Comparison of ENCODE assay signal across 21 cellular contexts in the genomic region with DNA sequence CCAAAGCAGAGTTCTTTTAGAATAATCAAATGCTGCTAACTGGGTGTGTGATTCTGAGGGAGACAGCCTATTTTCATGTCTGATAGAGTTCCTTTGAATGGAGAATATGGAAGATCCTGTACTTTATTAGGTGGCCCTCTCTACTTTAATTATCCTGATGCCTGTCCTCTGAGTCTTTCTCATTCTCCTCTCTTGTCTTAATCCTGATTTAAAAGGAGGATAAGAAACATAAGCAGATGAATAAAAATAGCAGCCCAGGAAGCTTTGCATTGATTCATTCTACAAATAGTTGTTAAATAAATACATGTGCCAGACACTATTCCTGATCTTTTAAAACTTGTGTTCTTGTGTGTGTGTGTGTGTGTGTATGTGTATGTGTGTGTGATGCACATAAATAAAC.
DNase-seq lines count a peak whose midpoint lies in the region; ATAC-seq and TF ChIP-seq lines count a peak whose summit lies in the region.
"Had no signal": no experiment of that assay in that cellular context is flagged by ENCODE, and none has a peak within 500 bp of the region (broad histone marks: within the 10 kb centered on the region; RNA-seq: fewer than 3 reads in every experiment).

No MANE protein-coding gene starts in this region.

- peaks cover 9% of the 10 kb centered on the region; the same call in 2 of the 3 replicates for H3K36me3 Mint-ChIP-seq in GM23338 (ENCODE audit: low read depth)
- H3K36me3 Mint-ChIP-seq: activated naive CD4-positive, alpha-beta T cell treated with anti-CD3 and anti-CD28 coated beads, Interleukin-2, amount 10 ng/mL, durations not matched to agents 7 days and 5 days had no signal

- H3K27me3 ChIP-seq in GM23338 (ENCODE audit: insufficient read depth) = no peaks in the 10 kb centered on the region
- H3K27me3 ChIP-seq in adipocyte (replicated peaks; ENCODE audit: control insufficient read depth, insufficient read depth, low read length) = no peaks in the 10 kb centered on the region
- no peaks in the 10 kb centered on the region for H3K27me3 ChIP-seq in iPS-20b (ENCODE audit: insufficient read depth, low read length)
- no peaks in the 10 kb centered on the region for H3K27me3 ChIP-seq in skeletal muscle tissue (ENCODE audit: control insufficient read depth in 3 of 3, insufficient read depth in 3 of 3, low read length in 3 of 3)
- H3K27me3 ChIP-seq: colonic mucosa had no signal

- no peak for ATAC-seq in GM23338
- no peak for ATAC-seq in HG03025 (IDR thresholded peaks at IDR 0.05; ENCODE audit: low FRiP score, unreplicated experiment)
- no peak for ATAC-seq in HG03571 (IDR thresholded peaks at IDR 0.05; ENCODE audit: unreplicated experiment)
- ATAC-seq: activated CD4-positive, CD25-positive, alpha-beta regulatory T cell treated with anti-CD3 and anti-CD28 coated beads, Interleukin-2, amount 50 U/mL, for 24 hours; activated T-cell treated with anti-CD3 and anti-CD28 coated beads, Interleukin-2, amount 50 U/mL, for 4 hours; mucosa of descending colon had no signal

- H3K9ac ChIP-seq in adipocyte (ENCODE audit: low read length) = peak overlapping the region; percentile 21
- H3K9ac ChIP-seq in iPS-20b (ENCODE audit: low read depth, low read length) = peak overlapping the region; percentile 1; the same call in 1 of the 2 replicates
- no peak overlapping the region for H3K9ac ChIP-seq in skeletal muscle tissue (ENCODE audit: low read depth in 1 of 3, low read length in 3 of 3)

- H3K9me3 ChIP-seq in adipocyte (ENCODE audit: control insufficient read depth, low read length) (no peaks in the 10 kb centered on the region), iPS-20b (ENCODE audit: insufficient read depth, low read depth, low read length) (no peaks in the 10 kb centered on the region), skeletal muscle tissue (ENCODE audit: control insufficient read depth in 3 of 3, low read length in 3 of 3) (no peaks in the 10 kb centered on the region)
- H3K9me3 ChIP-seq: colonic mucosa, mucosa of descending colon had no signal

- peaks cover 37% of the 10 kb centered on the region for H3K4me1 Mint-ChIP-seq in GM23338
- H3K4me1 Mint-ChIP-seq: activated naive CD4-positive, alpha-beta T cell treated with anti-CD3 and anti-CD28 coated beads, Interleukin-2, amount 10 ng/mL, durations not matched to agents 7 days and 5 days had no signal

- no peak for TF ChIP-seq CTCF in GM23338 (conservative IDR thresholded peaks at IDR 0.05; ENCODE audit: low read depth in 2 of 2)

- 0 out of 2 replicates have a peak overlapping the region, but pooled peaks have one; percentile 16 for H3K4me2 ChIP-seq in GM23338

- peak overlapping the region; percentile 85; the same call in 1 of the 2 replicates for H3K27ac Mint-ChIP-seq in GM23338
- H3K27ac Mint-ChIP-seq: activated naive CD4-positive, alpha-beta T cell treated with anti-CD3 and anti-CD28 coated beads, Interleukin-2, amount 10 ng/mL, durations not matched to agents 7 days and 5 days had no signal

- no peaks in the 10 kb centered on the region for H3K79me2 ChIP-seq in GM23338 (replicated peaks; ENCODE audit: insufficient read depth)

- no peaks in the 10 kb centered on the region for H3K27me3 Mint-ChIP-seq in GM23338 (ENCODE audit: insufficient read depth, low read depth, poor library complexity)
- H3K27me3 Mint-ChIP-seq: activated naive CD4-positive, alpha-beta T cell treated with anti-CD3 and anti-CD28 coated beads, Interleukin-2, amount 10 ng/mL, durations not matched to agents 7 days and 5 days had no signal

- H3K9me2 ChIP-seq in GM23338 (ENCODE audit: insufficient read depth) = peaks cover 5% of the 10 kb centered on the region; the same call in 1 of the 2 replicates

- DNase-seq in GM23338 (ENCODE audit: low spot score) = no peak
- DNase-seq in adipocyte (ENCODE audit: low read depth) = peak; percentile 39
- no peak for DNase-seq in NCI-H748 treated with DMSO at 0.1 percent for 48 hours (lab: John Stamatoyannopoulos, UW)
- no peak for DNase-seq in NCI-H2081 treated with DMSO at 0.1 percent for 48 hours (lab: John Stamatoyannopoulos, UW)
- DNase-seq: activated naive CD4-positive, alpha-beta T cell treated with anti-CD3 and anti-CD28 coated beads, Interleukin-2, amount 10 ng/mL, durations not matched to agents 7 days and 5 days; activated T-cell treated with anti-CD3 and anti-CD28 coated beads, Interleukin-2, amount 50 U/mL, for 4 hours; AML-193; colonic mucosa; DMS79; mucosa of descending colon; NCI-H146; NCI-H2227 treated with DMSO at 0.1 percent for 48 hours; stimulated activated CD4-positive, alpha-beta T cell treated with anti-CD3 and anti-CD28 coated beads, Interleukin-2, amount 100 ng/mL, for 24 hours; stimulated activated naive CD4-positive, alpha-beta T cell treated with Interleukin-2 at 50 U/mL for 16 hours; T-helper 9 cell; trophoblast cell had no signal

- H3K36me3 ChIP-seq in GM23338 (ENCODE audit: insufficient read depth) = no peaks in the 10 kb centered on the region
- H3K36me3 ChIP-seq in adipocyte (ENCODE audit: control insufficient read depth, insufficient read depth, low read length, severe bottlenecking) = no peaks in the 10 kb centered on the region
- no peaks in the 10 kb centered on the region for H3K36me3 ChIP-seq in iPS-20b (ENCODE audit: insufficient read depth, low read depth, low read length)
- no peaks in the 10 kb centered on the region for H3K36me3 ChIP-seq in skeletal muscle tissue (ENCODE audit: control insufficient read depth in 3 of 3, insufficient read depth in 3 of 3, low read length in 3 of 3)
- H3K36me3 ChIP-seq: colonic mucosa had no signal

- H3K27ac ChIP-seq in GM23338 (ENCODE audit: low read depth) (no peak overlapping the region), iPS-20b (ENCODE audit: low read length) (peak overlapping the region; percentile 60), skeletal muscle tissue (ENCODE audit: low read depth, low read length) (peak overlapping the region; percentile 85)

- H3K4me1 ChIP-seq in GM23338 (ENCODE audit: insufficient read depth) (peaks cover 26% of the 10 kb centered on the region), adipocyte (ENCODE audit: control insufficient read depth, insufficient read depth, low read length) (peaks cover 62% of the 10 kb centered on the region), iPS-20b (ENCODE audit: insufficient read depth, low read length) (peaks cover 42% of the 10 kb centered on the region), skeletal muscle tissue (ENCODE audit: control insufficient read depth in 3 of 3, insufficient read depth in 3 of 3, low read length in 3 of 3) (peaks cover 9 to 14% (median 14%) of the 10 kb centered on the region in 3 donors)
- H3K4me1 ChIP-seq: colonic mucosa had no signal

- H3K4me3 ChIP-seq in GM23338 (no peak overlapping the region), adipocyte (ENCODE audit: low read length) (no peak overlapping the region), iPS-20b (ENCODE audit: low read length) (no peak overlapping the region), skeletal muscle tissue (ENCODE audit: low read length in 3 of 3) (no peak overlapping the region)
- H3K4me3 ChIP-seq: colonic mucosa, mucosa of descending colon had no signal

- H2AFZ ChIP-seq in GM23338 = no peak overlapping the region

- H4K20me1 ChIP-seq in GM23338 (replicated peaks; ENCODE audit: insufficient read depth) = no peaks in the 10 kb centered on the region

- no peaks in the 10 kb centered on the region for H3F3A ChIP-seq in GM23338 (replicated peaks; ENCODE audit: low read depth)

- H3K4me3 Mint-ChIP-seq in GM23338 = no peak overlapping the region
- H3K4me3 Mint-ChIP-seq: activated naive CD4-positive, alpha-beta T cell treated with anti-CD3 and anti-CD28 coated beads, Interleukin-2, amount 10 ng/mL, durations not matched to agents 7 days and 5 days; activated T-cell treated with anti-CD3 and anti-CD28 coated beads, Interleukin-2, amount 50 U/mL, for 4 hours had no signal

- H3K9me3 Mint-ChIP-seq in GM23338 = peaks cover 6% of the 10 kb centered on the region
- H3K9me3 Mint-ChIP-seq: activated naive CD4-positive, alpha-beta T cell treated with anti-CD3 and anti-CD28 coated beads, Interleukin-2, amount 10 ng/mL, durations not matched to agents 7 days and 5 days; activated T-cell treated with anti-CD3 and anti-CD28 coated beads, Interleukin-2, amount 50 U/mL, for 4 hours had no signal

TF ChIP-seq in GM23338, 12 proteins besides CTCF, POLR2A, EP300 and RAD21 (continues in another document):
- TF ChIP-seq EZH2 (IDR thresholded peaks at IDR 0.05; ENCODE audit: low read depth, unreplicated experiment) (no peak), CREB1 (CRISPR knock-in tag; IDR thresholded peaks at IDR 0.05; ENCODE audit: low read depth) (no peak), ZNF114 (CRISPR knock-in tag; IDR thresholded peaks at IDR 0.05) (no peak), JUNB (IDR thresholded peaks at IDR 0.05; ENCODE audit: unreplicated experiment) (no peak), ZNF331 (CRISPR knock-in tag; IDR thresholded peaks at IDR 0.05; ENCODE audit: low read depth) (no peak), EZH2phosphoT487 (IDR thresholded peaks at IDR 0.05; ENCODE audit: unreplicated experiment) (no peak), POLR2AphosphoS5 (IDR thresholded peaks at IDR 0.05; ENCODE audit: low read depth) (no peak)
- TF ChIP-seq, protein P1, sequence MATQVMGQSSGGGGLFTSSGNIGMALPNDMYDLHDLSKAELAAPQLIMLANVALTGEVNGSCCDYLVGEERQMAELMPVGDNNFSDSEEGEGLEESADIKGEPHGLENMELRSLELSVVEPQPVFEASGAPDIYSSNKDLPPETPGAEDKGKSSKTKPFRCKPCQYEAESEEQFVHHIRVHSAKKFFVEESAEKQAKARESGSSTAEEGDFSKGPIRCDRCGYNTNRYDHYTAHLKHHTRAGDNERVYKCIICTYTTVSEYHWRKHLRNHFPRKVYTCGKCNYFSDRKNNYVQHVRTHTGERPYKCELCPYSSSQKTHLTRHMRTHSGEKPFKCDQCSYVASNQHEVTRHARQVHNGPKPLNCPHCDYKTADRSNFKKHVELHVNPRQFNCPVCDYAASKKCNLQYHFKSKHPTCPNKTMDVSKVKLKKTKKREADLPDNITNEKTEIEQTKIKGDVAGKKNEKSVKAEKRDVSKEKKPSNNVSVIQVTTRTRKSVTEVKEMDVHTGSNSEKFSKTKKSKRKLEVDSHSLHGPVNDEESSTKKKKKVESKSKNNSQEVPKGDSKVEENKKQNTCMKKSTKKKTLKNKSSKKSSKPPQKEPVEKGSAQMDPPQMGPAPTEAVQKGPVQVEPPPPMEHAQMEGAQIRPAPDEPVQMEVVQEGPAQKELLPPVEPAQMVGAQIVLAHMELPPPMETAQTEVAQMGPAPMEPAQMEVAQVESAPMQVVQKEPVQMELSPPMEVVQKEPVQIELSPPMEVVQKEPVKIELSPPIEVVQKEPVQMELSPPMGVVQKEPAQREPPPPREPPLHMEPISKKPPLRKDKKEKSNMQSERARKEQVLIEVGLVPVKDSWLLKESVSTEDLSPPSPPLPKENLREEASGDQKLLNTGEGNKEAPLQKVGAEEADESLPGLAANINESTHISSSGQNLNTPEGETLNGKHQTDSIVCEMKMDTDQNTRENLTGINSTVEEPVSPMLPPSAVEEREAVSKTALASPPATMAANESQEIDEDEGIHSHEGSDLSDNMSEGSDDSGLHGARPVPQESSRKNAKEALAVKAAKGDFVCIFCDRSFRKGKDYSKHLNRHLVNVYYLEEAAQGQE (IDR thresholded peaks at IDR 0.05; ENCODE audit: unreplicated experiment) = no peak

Comparison
In these comparisons a context has a peak if more than half of its experiments do, and no peak if none do; other contexts are left out.
1. H3K9ac ChIP-seq: peak in adipocyte (single experiment) and iPS-20b (single experiment); none in skeletal muscle tissue (0 of 3).